ENCODE assay signal across 8 cellular contexts in genomic region chr1:201795066-201795465, GRCh38. TPM values are rescaled to one million over a fixed set of nuclear protein-coding genes. Genes with fewer than 3 reads are reported as not detected.
DNase-seq lines count a peak whose midpoint lies in the region; ATAC-seq and TF ChIP-seq lines count a peak whose summit lies in the region.

No MANE protein-coding gene starts in this region.

- POLR2A ChIA-PET in A673 (lab: Charles Lee; ENCODE audit: low non-redundant PET): no interaction called here

- no peak overlapping the region for H3K27ac Mint-ChIP-seq in activated naive CD4-positive, alpha-beta T cell treated with anti-CD3 and anti-CD28 coated beads for 36 hours

- DNase-seq in A673 (ENCODE audit: low spot score) (peak; percentile 74), GM13977 (ENCODE audit: low spot score) (no peak), OCI-M1 (lab: John Stamatoyannopoulos, UW) (peak; percentile 49), foreskin keratinocyte (no peak)
- DNase-seq in activated naive CD4-positive, alpha-beta T cell treated with anti-CD3 and anti-CD28 coated beads for 36 hours: no peak

- BruUV-seq in A673 (replicated peaks; lab: Mats Ljungman, UMichigan): no TSS peak

- TF ChIP-seq CTCF in A673 (conservative IDR thresholded peaks at IDR 0.05; ENCODE audit: low read depth, low read length) (peak; percentile 70), GM13977 (IDR thresholded peaks at IDR 0.05; ENCODE audit: extremely low read depth, insufficient read depth, missing control alignments) (peak; percentile 20), foreskin keratinocyte (conservative IDR thresholded peaks at IDR 0.05) (peak; percentile 62)

- H3K36me3 Mint-ChIP-seq in activated naive CD4-positive, alpha-beta T cell treated with anti-CD3 and anti-CD28 coated beads for 36 hours (ENCODE audit: low read depth): no peaks in the 10 kb centered on the region

- H3K36me3 ChIP-seq in A673 (ENCODE audit: insufficient read depth, low read length, poor library complexity, severe bottlenecking): peaks cover 14% of the 10 kb centered on the region

- peaks cover 33% of the 10 kb centered on the region for H3K4me1 ChIP-seq in A673 (ENCODE audit: insufficient read depth, low read length, poor library complexity, severe bottlenecking)
- peaks cover 2% of the 10 kb centered on the region for H3K4me1 ChIP-seq in foreskin keratinocyte

- CTCF ChIA-PET in A673 (lab: Charles Lee): interaction anchor here (0.5 to 3.3 kb wide), 14 partner anchors 14 to 314 kb away, joined by 3 to 104 read pairs (median 5); no protein-coding TSS in a partner anchor
- CTCF ChIA-PET in activated naive CD4-positive, alpha-beta T cell treated with anti-CD3 and anti-CD28 coated beads for 36 hours (lab: Charles Lee): interaction anchor here (0.8 to 13.2 kb wide), 10 partner anchors 9 to 262 kb away, joined by 3 to 266 read pairs (median 6); no protein-coding TSS in a partner anchor

- no peak overlapping the region for H3K27ac ChIP-seq in A673 (ENCODE audit: low read depth, low read length, poor library complexity, severe bottlenecking)
- no peak overlapping the region for H3K27ac ChIP-seq in foreskin keratinocyte

- ATAC-seq in foreskin keratinocyte (no peak), GM18505 (IDR thresholded peaks at IDR 0.05; ENCODE audit: unreplicated experiment) (no peak), HG03565 (IDR thresholded peaks at IDR 0.05; ENCODE audit: unreplicated experiment) (no peak), GM18870 (IDR thresholded peaks at IDR 0.05; ENCODE audit: unreplicated experiment) (no peak)

- no peak for TF ChIP-seq POLR2A in GM18505 (IDR thresholded peaks at IDR 0.05; ENCODE audit: borderline replicate concordance, extremely low read depth, insufficient read depth, insufficient read length)

- H3K9me3 Mint-ChIP-seq in activated naive CD4-positive, alpha-beta T cell treated with anti-CD3 and anti-CD28 coated beads for 36 hours: no peaks in the 10 kb centered on the region

- H3K27me3 ChIP-seq in A673 (replicated peaks; ENCODE audit: insufficient read depth, low read depth, low read length, poor library complexity): no peaks in the 10 kb centered on the region
- H3K27me3 ChIP-seq in foreskin keratinocyte: no peaks in the 10 kb centered on the region

- no peaks in the 10 kb centered on the region for H3K27me3 Mint-ChIP-seq in activated naive CD4-positive, alpha-beta T cell treated with anti-CD3 and anti-CD28 coated beads for 36 hours (ENCODE audit: low read depth)

- no peak overlapping the region for H3K4me3 ChIP-seq in A673 (ENCODE audit: low read depth, low read length, poor library complexity, severe bottlenecking)

- in situ Hi-C loops in GM13977 (cut with MboI; ENCODE audit: low pct_unique_long_range_greater_than_20kb, low sequenced_read_pairs, unreplicated experiment): no loop called here

- H3K9me3 ChIP-seq in A673 (ENCODE audit: low read depth, low read length, poor library complexity, severe bottlenecking): no peaks in the 10 kb centered on the region

- intact Hi-C loops in A673 (cut with micrococcal nuclease; ENCODE audit: unreplicated experiment): no loop called here
- intact Hi-C loops in activated naive CD4-positive, alpha-beta T cell treated with anti-CD3 and anti-CD28 coated beads for 36 hours (cut with micrococcal nuclease): no loop called here

- H3K4me1 Mint-ChIP-seq in activated naive CD4-positive, alpha-beta T cell treated with anti-CD3 and anti-CD28 coated beads for 36 hours (ENCODE audit: low read depth): no peaks in the 10 kb centered on the region

- no peak overlapping the region for H3K4me3 Mint-ChIP-seq in activated naive CD4-positive, alpha-beta T cell treated with anti-CD3 and anti-CD28 coated beads for 36 hours

RNA-seq across cellular contexts. Expression of gene IPO9, which starts 33.9 kb away (rescaled TPM):
- total RNA-seq in A673 (2021) (121 and 136 TPM in 2 replicates), foreskin keratinocyte (44.9 and 47.2 TPM in 2 replicates)
- polyA plus RNA-seq in foreskin keratinocyte: 48.8 and 62.6 TPM in 2 replicates
- total RNA-seq in activated naive CD4-positive, alpha-beta T cell treated with anti-CD3 and anti-CD28 coated beads for 36 hours: 10 to 100 TPM; 63.9 to 65.7 TPM

Comparison
In these comparisons a context has a peak if more than half of its experiments do, and no peak if none do; other contexts are left out.
1. DNase-seq: peak in A673 (single experiment) and OCI-M1 (single experiment); none in GM13977 (single experiment), foreskin keratinocyte (0 of 2) and activated naive CD4-positive, alpha-beta T cell treated with anti-CD3 and anti-CD28 coated beads for 36 hours (single experiment).
2. CTCF ChIP-seq: peak in every context shown above with its lines; median percentile 70 in A673; 62 in foreskin keratinocyte; 20 in GM13977.